27 cellular contexts compared by ENCODE assay signal in genomic region chr9:18829066-18829465, GRCh38.
"Had no signal": no experiment of that assay in that cellular context is flagged by ENCODE, and none has a peak within 500 bp of the region (broad histone marks: within the 10 kb centered on the region; RNA-seq: fewer than 3 reads in every experiment).

No MANE protein-coding gene starts in this region.

- H3K27ac Mint-ChIP-seq: natural killer cell treated with Interleukin-12 subunit alpha and Interleukin-12 subunit beta and Interleukin-15 and Interleukin-18, amount 100 ng/mL, for 72 hours; neural progenitor cell; progenitor cell of endocrine pancreas; stimulated activated effector memory CD8-positive, alpha-beta T cell treated with anti-CD3 and anti-CD28 coated beads, Interleukin-12 subunit alpha, Interleukin-12 subunit beta, amount 100 ng/mL, for 72 hours; stimulated activated naive B cell treated with anti-CD40 and anti-IgM and Interleukin-4, amounts not matched to agents 10 μg/mL and 1 μg/mL and 100 μg/mL, for 72 hours; stimulated activated naive CD8-positive, alpha-beta T cell treated with anti-CD3 and anti-CD28 coated beads, Interleukin-15, Interleukin-2, amounts not matched to agents 100 ng/mL and 50 ng/mL, for 24 hours had no signal

- H3K9me3 ChIP-seq: ovary, psoas muscle, right lobe of liver, sigmoid colon, stomach, thoracic aorta, thyroid gland, tibial nerve, upper lobe of left lung, vagina had no signal

- ATAC-seq: natural killer cell treated with Interleukin-12 subunit alpha and Interleukin-12 subunit beta and Interleukin-15 and Interleukin-18, amount 100 ng/mL, for 72 hours; psoas muscle; right cardiac atrium; right lobe of liver; stimulated activated effector memory CD8-positive, alpha-beta T cell treated with anti-CD3 and anti-CD28 coated beads, Interleukin-12 subunit alpha, Interleukin-12 subunit beta, amount 100 ng/mL, for 72 hours; stimulated activated naive B cell treated with anti-CD40 and anti-IgM and Interleukin-4, amounts not matched to agents 10 μg/mL and 1 μg/mL and 100 μg/mL, for 72 hours had no signal

- H3K36me3 Mint-ChIP-seq: natural killer cell treated with Interleukin-12 subunit alpha and Interleukin-12 subunit beta and Interleukin-15 and Interleukin-18, amount 100 ng/mL, for 72 hours; neural progenitor cell; stimulated activated effector memory CD8-positive, alpha-beta T cell treated with anti-CD3 and anti-CD28 coated beads, Interleukin-12 subunit alpha, Interleukin-12 subunit beta, amount 100 ng/mL, for 72 hours; stimulated activated naive B cell treated with anti-CD40 and anti-IgM and Interleukin-4, amounts not matched to agents 10 μg/mL and 1 μg/mL and 100 μg/mL, for 72 hours had no signal

- H3K4me3 ChIP-seq: neural progenitor cell, ovary, psoas muscle, right lobe of liver, sigmoid colon, stomach, thoracic aorta, thyroid gland, tibial nerve, upper lobe of left lung, vagina had no signal

- H3K4me1 Mint-ChIP-seq: stimulated activated effector memory CD8-positive, alpha-beta T cell treated with anti-CD3 and anti-CD28 coated beads, Interleukin-12 subunit alpha, Interleukin-12 subunit beta, amount 100 ng/mL, for 72 hours; stimulated activated naive B cell treated with anti-CD40 and anti-IgM and Interleukin-4, amounts not matched to agents 10 μg/mL and 1 μg/mL and 100 μg/mL, for 72 hours had no signal

- H3K27me3 Mint-ChIP-seq: progenitor cell of endocrine pancreas; stimulated activated naive B cell treated with anti-CD40 and anti-IgM and Interleukin-4, amounts not matched to agents 10 μg/mL and 1 μg/mL and 100 μg/mL, for 72 hours; stimulated activated naive CD8-positive, alpha-beta T cell treated with anti-CD3 and anti-CD28 coated beads, Interleukin-15, Interleukin-2, amounts not matched to agents 100 ng/mL and 50 ng/mL, for 24 hours had no signal

- H3K9me3 Mint-ChIP-seq: natural killer cell treated with Interleukin-12 subunit alpha and Interleukin-12 subunit beta and Interleukin-15 and Interleukin-18, amount 100 ng/mL, for 72 hours; stimulated activated effector memory CD8-positive, alpha-beta T cell treated with anti-CD3 and anti-CD28 coated beads, Interleukin-12 subunit alpha, Interleukin-12 subunit beta, amount 100 ng/mL, for 72 hours; stimulated activated naive CD8-positive, alpha-beta T cell treated with anti-CD3 and anti-CD28 coated beads, Interleukin-15, Interleukin-2, amounts not matched to agents 100 ng/mL and 50 ng/mL, for 24 hours had no signal

- H3K27me3 ChIP-seq: ovary, right lobe of liver, sigmoid colon, stomach, thyroid gland, tibial nerve, upper lobe of left lung, vagina had no signal

- H3K4me3 Mint-ChIP-seq: natural killer cell treated with Interleukin-12 subunit alpha and Interleukin-12 subunit beta and Interleukin-15 and Interleukin-18, amount 100 ng/mL, for 72 hours; neural progenitor cell; stimulated activated effector memory CD8-positive, alpha-beta T cell treated with anti-CD3 and anti-CD28 coated beads, Interleukin-12 subunit alpha, Interleukin-12 subunit beta, amount 100 ng/mL, for 72 hours; stimulated activated naive B cell treated with anti-CD40 and anti-IgM and Interleukin-4, amounts not matched to agents 10 μg/mL and 1 μg/mL and 100 μg/mL, for 72 hours; stimulated activated naive CD8-positive, alpha-beta T cell treated with anti-CD3 and anti-CD28 coated beads, Interleukin-15, Interleukin-2, amounts not matched to agents 100 ng/mL and 50 ng/mL, for 24 hours had no signal

- H3K27ac ChIP-seq: neural progenitor cell, ovary, parathyroid adenoma, psoas muscle, right lobe of liver, sigmoid colon, stomach, thoracic aorta, thyroid gland, tibial nerve, upper lobe of left lung, vagina had no signal

- DNase-seq: occipital lobe; ovary; posterior cingulate gyrus; psoas muscle; right cardiac atrium; right lobe of liver; small intestine; stimulated activated CD4-positive, alpha-beta T cell treated with anti-CD3 and anti-CD28 coated beads, Interleukin-15, amount 100 ng/mL, for 24 hours; stimulated activated CD4-positive, alpha-beta T cell treated with anti-CD3 and anti-CD28 coated beads, Interleukin-2, amount 100 ng/mL, for 24 hours; stimulated activated CD4-positive, alpha-beta T cell treated with anti-CD3 and anti-CD28 coated beads, Interleukin-2, amount 100 ng/mL, for 48 hours; stimulated activated CD4-positive, alpha-beta T cell treated with anti-CD3 and anti-CD28 coated beads, Interleukin-4, amount 100 ng/mL, for 24 hours; stimulated activated naive B cell treated with anti-CD40 and anti-IgM and Interleukin-4, amounts not matched to agents 10 μg/mL and 1 μg/mL and 100 μg/mL, for 72 hours; stimulated activated naive CD4-positive, alpha-beta T cell treated with Interleukin-2 at 50 U/mL for 16 hours; stomach; thyroid gland; trophoblast cell; upper lobe of left lung had no signal
